ENCODE assay signal across 8 cellular contexts in genomic region chr5:43039115-43039467, GRCh38. TPM values are rescaled to one million over a fixed set of nuclear protein-coding genes. Genes with fewer than 3 reads are reported as not detected.
DNase-seq lines count a peak whose midpoint lies in the region; ATAC-seq and TF ChIP-seq lines count a peak whose summit lies in the region.

No MANE protein-coding gene starts in this region.

- POLR2A ChIA-PET in CD8-positive, alpha-beta T cell (lab: Charles Lee): interaction anchor here (1.5 to 12.1 kb wide), 12 partner anchors 10 to 445 kb away, joined by 4 to 583 read pairs (median 36); partner anchors contain the start of genes HMGCS1, TMEM267 and ZNF131

- H3K4me3 Mint-ChIP-seq in CD8-positive, alpha-beta T cell: peak overlapping the region; percentile 93
- peak overlapping the region; percentile 84 for H3K4me3 Mint-ChIP-seq in endothelial cell (ENCODE audit: unreplicated experiment)
- peak overlapping the region; percentile 85 for H3K4me3 Mint-ChIP-seq in osteocyte (ENCODE audit: unreplicated experiment)

- intact Hi-C loops in CD8-positive, alpha-beta T cell (cut with DNase I, micrococcal nuclease): loop anchor here (2.0 to 10.0 kb wide), 2 partner anchors 130 to 1134 kb away; partner anchors contain the start of gene RIMOC1 (in 1 of the 2)

- TF ChIP-seq CTCF in CD8-positive, alpha-beta T cell (IDR thresholded peaks at IDR 0.05): no peak
- TF ChIP-seq CTCF in OCI-LY3 (IDR thresholded peaks at IDR 0.05; ENCODE audit: low read depth, low read length): no peak
- no peak for TF ChIP-seq CTCF in endothelial cell (IDR thresholded peaks at IDR 0.05; ENCODE audit: unreplicated experiment)
- TF ChIP-seq CTCF in osteocyte (IDR thresholded peaks at IDR 0.05): no peak

- TF ChIP-seq POLR2A in GM18505 (IDR thresholded peaks at IDR 0.05; ENCODE audit: borderline replicate concordance, extremely low read depth, insufficient read depth, insufficient read length): no peak

- H3K36me3 Mint-ChIP-seq in CD8-positive, alpha-beta T cell: peaks cover 23% of the 10 kb centered on the region
- H3K36me3 Mint-ChIP-seq in endothelial cell (ENCODE audit: low read depth, unreplicated experiment) (peaks cover 7% of the 10 kb centered on the region), osteocyte (ENCODE audit: unreplicated experiment) (no peaks in the 10 kb centered on the region)

- no peaks in the 10 kb centered on the region for H4K20me1 ChIP-seq in OCI-LY3 (ENCODE audit: insufficient read depth, low read length)

- H3K27ac ChIP-seq in CD8-positive, alpha-beta T cell (ENCODE audit: low read depth, low read length): peak overlapping the region; percentile 93
- no peak overlapping the region for H3K27ac ChIP-seq in OCI-LY3 (ENCODE audit: low read length)

- peak overlapping the region; percentile 66 for H3K9ac ChIP-seq in OCI-LY3 (ENCODE audit: low read length)

- no peaks in the 10 kb centered on the region for H3K79me2 ChIP-seq in OCI-LY3 (ENCODE audit: low read length)

- no peaks in the 10 kb centered on the region for H3K27me3 ChIP-seq in CD8-positive, alpha-beta T cell (ENCODE audit: insufficient read depth, low read length)
- H3K27me3 ChIP-seq in OCI-LY3 (ENCODE audit: low read depth, low read length): no peaks in the 10 kb centered on the region

- peaks cover 33% of the 10 kb centered on the region for H3K4me1 ChIP-seq in CD8-positive, alpha-beta T cell (ENCODE audit: insufficient read depth, low read length)
- H3K4me1 ChIP-seq in OCI-LY3 (ENCODE audit: low read length): peaks cover 5% of the 10 kb centered on the region; the same call in 1 of the 2 replicates

- no peaks in the 10 kb centered on the region for H3K9me3 ChIP-seq in CD8-positive, alpha-beta T cell (ENCODE audit: low read length)
- no peaks in the 10 kb centered on the region for H3K9me3 ChIP-seq in OCI-LY3 (ENCODE audit: insufficient read depth, low read length)

- peak overlapping the region; percentile 98 for H3K27ac Mint-ChIP-seq in CD8-positive, alpha-beta T cell
- H3K27ac Mint-ChIP-seq in endothelial cell (ENCODE audit: unreplicated experiment) (no peak overlapping the region), osteocyte (ENCODE audit: unreplicated experiment) (peak overlapping the region; percentile 99)

- no peak for DNase-seq in CD8-positive, alpha-beta T cell
- DNase-seq in endothelial cell (ENCODE audit: low spot score) (no peak), osteocyte (ENCODE audit: extremely low spot score, unreplicated experiment) (no peak), NCI-H187 (lab: John Stamatoyannopoulos, UW) (no peak), NCI-H2081 (lab: John Stamatoyannopoulos, UW) (no peak)

- H3K4me2 ChIP-seq in OCI-LY3 (ENCODE audit: low read length): peak overlapping the region; percentile 94

- no peaks in the 10 kb centered on the region for H3K36me3 ChIP-seq in CD8-positive, alpha-beta T cell (ENCODE audit: insufficient read depth, low read length)
- no peaks in the 10 kb centered on the region for H3K36me3 ChIP-seq in OCI-LY3 (replicated peaks; ENCODE audit: low read depth, low read length)

- H3K27me3 Mint-ChIP-seq in CD8-positive, alpha-beta T cell (ENCODE audit: low read depth): no peaks in the 10 kb centered on the region
- H3K27me3 Mint-ChIP-seq in endothelial cell (ENCODE audit: unreplicated experiment): peaks cover 25% of the 10 kb centered on the region
- H3K27me3 Mint-ChIP-seq in osteocyte (ENCODE audit: unreplicated experiment): no peaks in the 10 kb centered on the region

- ATAC-seq in CD8-positive, alpha-beta T cell: no peak
- ATAC-seq in GM18505 (IDR thresholded peaks at IDR 0.05; ENCODE audit: unreplicated experiment): no peak
- no peak for ATAC-seq in GM21526 (IDR thresholded peaks at IDR 0.05; ENCODE audit: low FRiP score, unreplicated experiment)

- CTCF ChIA-PET in CD8-positive, alpha-beta T cell (lab: Charles Lee): interaction anchor here (1.0 to 4.8 kb wide), 9 partner anchors 19 to 129 kb away, joined by 3 to 84 read pairs (median 15); no protein-coding TSS in a partner anchor

- peak overlapping the region; percentile 94 for H2AFZ ChIP-seq in OCI-LY3 (ENCODE audit: low read depth, low read length)

- H3K9me3 Mint-ChIP-seq in CD8-positive, alpha-beta T cell: no peaks in the 10 kb centered on the region
- H3K9me3 Mint-ChIP-seq in endothelial cell (ENCODE audit: unreplicated experiment) (no peaks in the 10 kb centered on the region), osteocyte (ENCODE audit: unreplicated experiment) (no peaks in the 10 kb centered on the region)

- peaks cover 58% of the 10 kb centered on the region for H3K4me1 Mint-ChIP-seq in CD8-positive, alpha-beta T cell (ENCODE audit: low read depth)
- H3K4me1 Mint-ChIP-seq in endothelial cell (ENCODE audit: unreplicated experiment) (peaks cover 36% of the 10 kb centered on the region), osteocyte (ENCODE audit: unreplicated experiment) (peaks cover 43% of the 10 kb centered on the region)

- H3K4me3 ChIP-seq in CD8-positive, alpha-beta T cell (ENCODE audit: low read depth, low read length): peak overlapping the region; percentile 86
- peak overlapping the region; percentile 88 for H3K4me3 ChIP-seq in OCI-LY3 (ENCODE audit: low read length)

RNA-seq across cellular contexts. Expression of gene ANXA2R, which starts 1.0 kb away (rescaled TPM):
- 10 to 100 TPM; 38.2 to 39.5 TPM for total RNA-seq in CD8-positive, alpha-beta T cell
- total RNA-seq in endothelial cell (ENCODE audit: unreplicated experiment) (1.1 TPM), osteocyte (5.2 and 5.3 TPM in 2 replicates)
